Comparison of ENCODE assay signal across 1 cellular context in genomic region chr11:115162919-115163318, GRCh38.
TF ChIP-seq lines count a peak whose summit lies in the region.

No MANE protein-coding gene starts in this region.

TF ChIP-seq in HepG2, 621 proteins besides CTCF, POLR2A, EP300 and RAD21 (continued from another document):
- TF ChIP-seq CERS6 (CRISPR knock-in tag; IDR thresholded peaks at IDR 0.05) (no peak), ZMYM4 (CRISPR knock-in tag; IDR thresholded peaks at IDR 0.05) (no peak)
